16 cellular contexts compared by ENCODE assay signal in genomic region chr15:91431041-91431715, GRCh38.
A peak's percentile ranks its signal among the peaks of the same experiment; 100 is the strongest.
DNase-seq lines count a peak whose midpoint lies in the region; ATAC-seq and TF ChIP-seq lines count a peak whose summit lies in the region.
"Had no signal": no experiment of that assay in that cellular context is flagged by ENCODE, and none has a peak within 500 bp of the region (broad histone marks: within the 10 kb centered on the region; RNA-seq: fewer than 3 reads in every experiment).

No MANE protein-coding gene starts in this region.

- H3K36me3 ChIP-seq in breast epithelium, result no peaks in the 10 kb centered on the region
- no peaks in the 10 kb centered on the region for H3K36me3 ChIP-seq in body of pancreas (replicated peaks in 1 of 2; ENCODE audit: insufficient read depth in 1 of 2, low read depth in 2 of 2)
- H3K36me3 ChIP-seq in PC-9 (ENCODE audit: low read depth), result no peaks in the 10 kb centered on the region
- H3K36me3 ChIP-seq: HAP-1 had no signal

- peak; percentile 35 for ATAC-seq in body of pancreas

- H3K4me1 ChIP-seq in breast epithelium, result no peaks in the 10 kb centered on the region
- peaks cover 9% of the 10 kb centered on the region for H3K4me1 ChIP-seq in body of pancreas
- H3K4me1 ChIP-seq in PC-9 (replicated peaks; ENCODE audit: insufficient read depth), result no peaks in the 10 kb centered on the region
- H3K4me1 ChIP-seq: Caco-2, HAP-1 had no signal

- H3K4me1 Mint-ChIP-seq in MCF 10A (ENCODE audit: insufficient read depth, unreplicated experiment), result no peaks in the 10 kb centered on the region

- H3K9me3 ChIP-seq in breast epithelium (no peaks in the 10 kb centered on the region), body of pancreas (no peaks in the 10 kb centered on the region), PC-9 (ENCODE audit: insufficient read depth, low read depth) (no peaks in the 10 kb centered on the region; the same call in 1 of the 2 replicates)
- H3K9me3 ChIP-seq: Caco-2, HAP-1 had no signal

- H3F3A ChIP-seq in PC-9 (ENCODE audit: insufficient read depth, low read depth), result no peaks in the 10 kb centered on the region

- no TSS peak for BruUV-seq in MCF 10A (replicated peaks; lab: Mats Ljungman, UMichigan)
- no TSS peak for BruUV-seq in PC-9 (replicated peaks; lab: Mats Ljungman, UMichigan)

- H3K27me3 ChIP-seq in breast epithelium (no peaks in the 10 kb centered on the region), body of pancreas (no peaks in the 10 kb centered on the region), PC-9 (ENCODE audit: insufficient read depth, low read depth) (no peaks in the 10 kb centered on the region)

- TF ChIP-seq POLR2A in breast epithelium (IDR thresholded peaks at IDR 0.05) (no peak), body of pancreas (IDR thresholded peaks at IDR 0.05) (no peak)

- H3K4me3 ChIP-seq in breast epithelium (no peak overlapping the region), body of pancreas (no peak overlapping the region), PC-9 (no peak overlapping the region)
- H3K4me3 ChIP-seq: GM23248, HAP-1 had no signal

- DNase-seq in breast epithelium (ENCODE audit: low spot score in 2 of 2) (no peak), MCF 10A (ENCODE audit: unreplicated experiment) (no peak), body of pancreas (no peak), mucosa of gallbladder (ENCODE audit: low spot score) (peak; percentile 28), T-helper 2 cell (no peak), PC-9 (no peak), SHP77 (lab: John Stamatoyannopoulos, UW) (no peak)
- DNase-seq: AML-193; Caco-2; CD4-positive, alpha-beta T cell; DMS153; DMS79; GDM1; GM23248 had no signal

- no peaks in the 10 kb centered on the region for H3K9me2 ChIP-seq in PC-9 (ENCODE audit: insufficient read depth)

- H2AFZ ChIP-seq in PC-9, result no peak overlapping the region
- H2AFZ ChIP-seq: GM23248 had no signal

- peaks cover 7% of the 10 kb centered on the region for H3K36me3 Mint-ChIP-seq in MCF 10A (ENCODE audit: insufficient read depth, unreplicated experiment)

- H3K9me3 Mint-ChIP-seq in MCF 10A (ENCODE audit: unreplicated experiment), result peaks cover 6% of the 10 kb centered on the region
- H3K9me3 Mint-ChIP-seq: CD4-positive, alpha-beta T cell had no signal

- H3K27ac ChIP-seq in breast epithelium, result peak overlapping the region; percentile 11 to 35
- H3K27ac ChIP-seq in body of pancreas, result peak overlapping the region in 3 of 4 donors; percentile 15 to 52 (median 41)
- no peak overlapping the region for H3K27ac ChIP-seq in PC-9
- H3K27ac ChIP-seq: C4-2B, GM23248 had no signal

- intact Hi-C loops in breast epithelium (cut with DNase I; ENCODE audit: low total_unique reads) (no loop called here), MCF 10A (cut with micrococcal nuclease) (no loop called here), body of pancreas (cut with DNase I) (no loop called here), PC-9 (cut with micrococcal nuclease; ENCODE audit: unreplicated experiment) (no loop called here)

- no peak overlapping the region for H3K4me2 ChIP-seq in PC-9

- WGBS in body of pancreas, 2 donors, result 33 to 36% methylated on average over 8 of the region's 8 CpGs

- no peak overlapping the region for H3K4me3 Mint-ChIP-seq in MCF 10A (ENCODE audit: unreplicated experiment)
- H3K4me3 Mint-ChIP-seq: CD4-positive, alpha-beta T cell had no signal

- no peaks in the 10 kb centered on the region for H4K20me1 ChIP-seq in PC-9 (ENCODE audit: insufficient read depth)

- H3K27ac Mint-ChIP-seq in MCF 10A (ENCODE audit: low read depth, unreplicated experiment), result no peak overlapping the region
- H3K27ac Mint-ChIP-seq: CD4-positive, alpha-beta T cell had no signal

- CTCF ChIA-PET in MCF 10A (lab: Yijun Ruan, JAX) (no interaction called here), PC-9 (lab: Charles Lee) (interaction anchor here (1.1 kb wide), 1 partner anchor 275 kb away, joined by 3 read pairs; no protein-coding TSS in a partner anchor)

- no peaks in the 10 kb centered on the region for H3K27me3 Mint-ChIP-seq in MCF 10A (ENCODE audit: insufficient read depth, unreplicated experiment)
- H3K27me3 Mint-ChIP-seq: CD4-positive, alpha-beta T cell had no signal

- TF ChIP-seq CTCF in breast epithelium (IDR thresholded peaks at IDR 0.05), result no peak
- no peak for TF ChIP-seq CTCF in MCF 10A (IDR thresholded peaks at IDR 0.05; ENCODE audit: unreplicated experiment)
- no peak for TF ChIP-seq CTCF in body of pancreas (IDR thresholded peaks at IDR 0.05)
- no peak for TF ChIP-seq CTCF in PC-9 (conservative IDR thresholded peaks at IDR 0.05)

- no peaks in the 10 kb centered on the region for H3K79me2 ChIP-seq in PC-9 (ENCODE audit: low read depth)

- POLR2A ChIA-PET in MCF 10A (lab: Yijun Ruan, JAX), result no interaction called here
- POLR2A ChIA-PET in PC-9 (lab: Charles Lee; ENCODE audit: unreplicated experiment), result no interaction called here
